ENCODE assay signal across 8 cellular contexts in genomic region chr10:3043512-3044368, GRCh38. TPM values are rescaled to one million over a fixed set of nuclear protein-coding genes. Genes with fewer than 3 reads are reported as not detected.
DNase-seq lines count a peak whose midpoint lies in the region; ATAC-seq and TF ChIP-seq lines count a peak whose summit lies in the region.

No MANE protein-coding gene starts in this region.

- peak; percentile 35 to 72 (median 64) for TF ChIP-seq CTCF in adrenal gland (IDR thresholded peaks at IDR 0.05)

- H3K4me1 ChIP-seq in adrenal gland (replicated peaks in 1 of 2) = peaks cover 0 to 11% of the 10 kb centered on the region in 2 donors

- TF ChIP-seq POLR2A in adrenal gland (IDR thresholded peaks at IDR 0.05) = no peak

- H3K9me3 ChIP-seq in adrenal gland (replicated peaks in 1 of 3) = no peaks in the 10 kb centered on the region

- no peaks in the 10 kb centered on the region for H3K36me3 ChIP-seq in adrenal gland (replicated peaks in 1 of 2)

- intact Hi-C loops in adrenal gland (cut with DNase I) (loop anchor here in 1 of 2 donors (10.0 kb wide), 2 partner anchors 109 to 209 kb away; no protein-coding TSS in a partner anchor), left cardiac atrium (cut with DNase I) (loop anchor here (2.0 to 10.0 kb wide), 2 partner anchors 115 to 119 kb away; no protein-coding TSS in a partner anchor)

- H3K27me3 ChIP-seq in adrenal gland = no peaks in the 10 kb centered on the region

- DNase-seq in ELR (ENCODE audit: low read depth) (peak; percentile 83), LHCN-M2 (ENCODE audit: low read depth) (peak; percentile 71), SHP77 (lab: John Stamatoyannopoulos, UW) (peak; percentile 56 to 57), adrenal gland (peak; percentile 35 to 82 (median 68)), left cardiac atrium (peak; percentile 61), renal cortical epithelial cell (ENCODE audit: low read depth) (peak; percentile 74)

- no peak overlapping the region for H3K4me3 ChIP-seq in adrenal gland

- 26 to 33% (median 29%) methylated on average over 16 of the region's 16 CpGs for WGBS in adrenal gland, 4 donors

- no peak overlapping the region for H3K27ac ChIP-seq in adrenal gland

- ATAC-seq in GM21723 (IDR thresholded peaks at IDR 0.05; ENCODE audit: unreplicated experiment) = peak; percentile 85
- peak; percentile 61 to 72 for ATAC-seq in left cardiac atrium
- ATAC-seq in GM21447 (IDR thresholded peaks at IDR 0.05; ENCODE audit: unreplicated experiment) = no peak

RNA-seq across cellular contexts. Expression of gene PFKP, which starts 23.6 kb away (rescaled TPM):
- total RNA-seq in LHCN-M2 (2014; rRNA removed) = 174 and 216 TPM in 2 replicates
- polyA plus RNA-seq in LHCN-M2 (2012) = 166 TPM
- total RNA-seq in adrenal gland = 10 to 100 TPM in 7 of 8 donors, 1 to 10 TPM in 1; 8.8 to 46.6 (median 16.1) TPM
- polyA plus RNA-seq in adrenal gland = 10 to 100 TPM; 15.9 to 40.9 (median 16.9) TPM
- total RNA-seq in left cardiac atrium = 100 to 1,000 TPM in 1 of 2 donors, 10 to 100 TPM in 1; 81.1 to 129 TPM
- 565 and 603 TPM in 2 replicates for total RNA-seq in renal cortical epithelial cell
